ENCODE assay signal across 1 cellular context in the genomic region with DNA sequence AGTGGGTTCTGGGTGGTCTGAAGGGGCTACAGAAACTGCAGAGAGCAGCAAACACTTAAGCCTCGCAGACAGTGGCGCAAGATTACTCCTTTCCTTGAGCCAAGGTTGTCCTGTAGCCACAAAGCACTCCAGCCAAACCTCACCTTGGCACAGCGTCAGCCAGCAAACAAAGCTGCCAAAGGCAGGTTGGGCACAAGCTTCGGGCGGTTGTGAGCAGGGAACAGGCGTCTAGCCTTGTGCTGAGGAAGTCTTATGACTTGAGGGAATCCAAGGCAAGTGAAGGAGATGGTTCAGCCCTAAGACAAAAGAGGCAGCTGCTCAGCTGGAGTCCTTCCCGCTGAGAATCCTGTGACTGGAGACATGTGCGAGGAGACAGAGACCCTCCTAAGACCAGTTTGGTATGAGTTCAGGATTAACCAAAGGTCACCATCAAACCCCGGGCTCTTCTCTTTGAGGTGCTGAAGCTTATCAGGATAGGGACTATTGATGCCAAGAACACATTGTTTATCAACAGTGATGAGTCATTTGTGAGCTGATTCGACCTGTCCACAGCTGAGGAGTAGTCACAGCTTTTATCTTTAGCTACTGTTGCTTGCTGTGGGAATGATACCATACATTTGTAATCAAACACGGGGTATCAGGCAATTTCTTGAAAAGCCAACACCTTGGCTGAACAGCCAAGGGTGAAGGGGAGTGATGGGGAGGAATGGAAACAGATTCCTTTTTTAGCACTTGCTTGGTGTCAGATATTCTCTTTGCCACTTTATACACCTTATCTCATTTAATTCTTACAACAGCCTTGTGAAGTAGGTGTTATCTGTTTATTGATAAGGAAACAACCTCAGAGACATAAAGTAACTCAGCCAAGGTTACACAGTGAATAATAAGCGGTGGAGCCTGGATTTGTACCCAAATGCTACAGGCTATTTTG.
TF ChIP-seq lines count a peak whose summit lies in the region.

No MANE protein-coding gene starts in this region.

TF ChIP-seq in HepG2, 621 proteins besides CTCF, POLR2A, EP300 and RAD21 (continues in another document):
- TF ChIP-seq CBX5 (CRISPR knock-in tag; IDR thresholded peaks at IDR 0.05; ENCODE audit: borderline replicate concordance): no peak
- no peak for TF ChIP-seq ZNF12 (CRISPR knock-in tag; IDR thresholded peaks at IDR 0.05)
- TF ChIP-seq ZNF207 (IDR thresholded peaks at IDR 0.05; ENCODE audit: borderline replicate concordance): no peak
- TF ChIP-seq ZNF10 (CRISPR knock-in tag; IDR thresholded peaks at IDR 0.05; ENCODE audit: borderline replicate concordance, low read depth): no peak
- peak; percentile 60 for TF ChIP-seq FOXA3 (CRISPR knock-in tag; IDR thresholded peaks at IDR 0.05)
- TF ChIP-seq ZBTB38 (CRISPR knock-in tag; IDR thresholded peaks at IDR 0.05): peak; percentile 54; the same call in 1 of the 2 replicates
- TF ChIP-seq ZNF570 (CRISPR knock-in tag; IDR thresholded peaks at IDR 0.05; ENCODE audit: borderline replicate concordance): no peak
- no peak for TF ChIP-seq TAF1 (CRISPR knock-in tag; IDR thresholded peaks at IDR 0.05)
- TF ChIP-seq, protein P1, sequence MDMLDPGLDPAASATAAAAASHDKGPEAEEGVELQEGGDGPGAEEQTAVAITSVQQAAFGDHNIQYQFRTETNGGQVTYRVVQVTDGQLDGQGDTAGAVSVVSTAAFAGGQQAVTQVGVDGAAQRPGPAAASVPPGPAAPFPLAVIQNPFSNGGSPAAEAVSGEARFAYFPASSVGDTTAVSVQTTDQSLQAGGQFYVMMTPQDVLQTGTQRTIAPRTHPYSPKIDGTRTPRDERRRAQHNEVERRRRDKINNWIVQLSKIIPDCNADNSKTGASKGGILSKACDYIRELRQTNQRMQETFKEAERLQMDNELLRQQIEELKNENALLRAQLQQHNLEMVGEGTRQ (IDR thresholded peaks at IDR 0.05; ENCODE audit: low read depth, low read length): no peak
- TF ChIP-seq, protein P1 (CRISPR knock-in tag; IDR thresholded peaks at IDR 0.05; ENCODE audit: borderline replicate concordance): no peak
- TF ChIP-seq ZNF264 (CRISPR knock-in tag; IDR thresholded peaks at IDR 0.05): no peak
- no peak for TF ChIP-seq ZNF20 (CRISPR knock-in tag; IDR thresholded peaks at IDR 0.05)
- TF ChIP-seq, protein P2, sequence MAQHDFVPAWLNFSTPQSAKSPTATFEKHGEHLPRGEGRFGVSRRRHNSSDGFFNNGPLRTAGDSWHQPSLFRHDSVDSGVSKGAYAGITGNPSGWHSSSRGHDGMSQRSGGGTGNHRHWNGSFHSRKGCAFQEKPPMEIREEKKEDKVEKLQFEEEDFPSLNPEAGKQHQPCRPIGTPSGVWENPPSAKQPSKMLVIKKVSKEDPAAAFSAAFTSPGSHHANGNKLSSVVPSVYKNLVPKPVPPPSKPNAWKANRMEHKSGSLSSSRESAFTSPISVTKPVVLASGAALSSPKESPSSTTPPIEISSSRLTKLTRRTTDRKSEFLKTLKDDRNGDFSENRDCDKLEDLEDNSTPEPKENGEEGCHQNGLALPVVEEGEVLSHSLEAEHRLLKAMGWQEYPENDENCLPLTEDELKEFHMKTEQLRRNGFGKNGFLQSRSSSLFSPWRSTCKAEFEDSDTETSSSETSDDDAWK (CRISPR knock-in tag; IDR thresholded peaks at IDR 0.05): no peak
- peak; percentile 50; the same call in 1 of the 2 replicates for TF ChIP-seq TCF7 (IDR thresholded peaks at IDR 0.05; ENCODE audit: low read depth)
- TF ChIP-seq, protein P3, sequence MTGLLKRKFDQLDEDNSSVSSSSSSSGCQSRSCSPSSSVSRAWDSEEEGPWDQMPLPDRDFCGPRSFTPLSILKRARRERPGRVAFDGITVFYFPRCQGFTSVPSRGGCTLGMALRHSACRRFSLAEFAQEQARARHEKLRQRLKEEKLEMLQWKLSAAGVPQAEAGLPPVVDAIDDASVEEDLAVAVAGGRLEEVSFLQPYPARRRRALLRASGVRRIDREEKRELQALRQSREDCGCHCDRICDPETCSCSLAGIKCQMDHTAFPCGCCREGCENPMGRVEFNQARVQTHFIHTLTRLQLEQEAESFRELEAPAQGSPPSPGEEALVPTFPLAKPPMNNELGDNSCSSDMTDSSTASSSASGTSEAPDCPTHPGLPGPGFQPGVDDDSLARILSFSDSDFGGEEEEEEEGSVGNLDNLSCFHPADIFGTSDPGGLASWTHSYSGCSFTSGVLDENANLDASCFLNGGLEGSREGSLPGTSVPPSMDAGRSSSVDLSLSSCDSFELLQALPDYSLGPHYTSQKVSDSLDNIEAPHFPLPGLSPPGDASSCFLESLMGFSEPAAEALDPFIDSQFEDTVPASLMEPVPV (CRISPR knock-in tag; IDR thresholded peaks at IDR 0.05): no peak
- TF ChIP-seq MED1 (CRISPR knock-in tag; IDR thresholded peaks at IDR 0.05): no peak
- no peak for TF ChIP-seq MAFK (conservative IDR thresholded peaks at IDR 0.05 in 1 of 2, IDR thresholded peaks at IDR 0.05 in 1 of 2; ENCODE audit: low read length in 2 of 2)
- no peak for TF ChIP-seq ZNF143 (CRISPR knock-in tag; IDR thresholded peaks at IDR 0.05)
- TF ChIP-seq KMT2B (CRISPR knock-in tag; IDR thresholded peaks at IDR 0.05): peak; percentile 52; the same call in 1 of the 2 replicates
- TF ChIP-seq, protein P4, sequence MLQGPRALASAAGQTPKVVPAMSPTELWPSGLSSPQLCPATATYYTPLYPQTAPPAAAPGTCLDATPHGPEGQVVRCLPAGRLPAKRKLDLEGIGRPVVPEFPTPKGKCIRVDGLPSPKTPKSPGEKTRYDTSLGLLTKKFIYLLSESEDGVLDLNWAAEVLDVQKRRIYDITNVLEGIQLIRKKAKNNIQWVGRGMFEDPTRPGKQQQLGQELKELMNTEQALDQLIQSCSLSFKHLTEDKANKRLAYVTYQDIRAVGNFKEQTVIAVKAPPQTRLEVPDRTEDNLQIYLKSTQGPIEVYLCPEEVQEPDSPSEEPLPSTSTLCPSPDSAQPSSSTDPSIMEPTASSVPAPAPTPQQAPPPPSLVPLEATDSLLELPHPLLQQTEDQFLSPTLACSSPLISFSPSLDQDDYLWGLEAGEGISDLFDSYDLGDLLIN (CRISPR knock-in tag; IDR thresholded peaks at IDR 0.05; ENCODE audit: borderline replicate concordance): no peak
- peak; percentile 59; the same call in 1 of the 2 replicates for TF ChIP-seq FOXK1 (CRISPR knock-in tag; IDR thresholded peaks at IDR 0.05; ENCODE audit: borderline replicate concordance, low read depth)
- TF ChIP-seq GATAD2A (CRISPR knock-in tag; IDR thresholded peaks at IDR 0.05): peak; percentile 61; the same call in 1 of the 2 replicates
- TF ChIP-seq RARG (CRISPR knock-in tag; IDR thresholded peaks at IDR 0.05; ENCODE audit: low read depth): no peak
- TF ChIP-seq, protein P5, sequence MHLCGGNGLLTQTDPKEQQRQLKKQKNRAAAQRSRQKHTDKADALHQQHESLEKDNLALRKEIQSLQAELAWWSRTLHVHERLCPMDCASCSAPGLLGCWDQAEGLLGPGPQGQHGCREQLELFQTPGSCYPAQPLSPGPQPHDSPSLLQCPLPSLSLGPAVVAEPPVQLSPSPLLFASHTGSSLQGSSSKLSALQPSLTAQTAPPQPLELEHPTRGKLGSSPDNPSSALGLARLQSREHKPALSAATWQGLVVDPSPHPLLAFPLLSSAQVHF (CRISPR knock-in tag; IDR thresholded peaks at IDR 0.05): no peak
- no peak for TF ChIP-seq ZC3H4 (CRISPR knock-in tag; IDR thresholded peaks at IDR 0.05; ENCODE audit: borderline replicate concordance)
- TF ChIP-seq, protein P6, sequence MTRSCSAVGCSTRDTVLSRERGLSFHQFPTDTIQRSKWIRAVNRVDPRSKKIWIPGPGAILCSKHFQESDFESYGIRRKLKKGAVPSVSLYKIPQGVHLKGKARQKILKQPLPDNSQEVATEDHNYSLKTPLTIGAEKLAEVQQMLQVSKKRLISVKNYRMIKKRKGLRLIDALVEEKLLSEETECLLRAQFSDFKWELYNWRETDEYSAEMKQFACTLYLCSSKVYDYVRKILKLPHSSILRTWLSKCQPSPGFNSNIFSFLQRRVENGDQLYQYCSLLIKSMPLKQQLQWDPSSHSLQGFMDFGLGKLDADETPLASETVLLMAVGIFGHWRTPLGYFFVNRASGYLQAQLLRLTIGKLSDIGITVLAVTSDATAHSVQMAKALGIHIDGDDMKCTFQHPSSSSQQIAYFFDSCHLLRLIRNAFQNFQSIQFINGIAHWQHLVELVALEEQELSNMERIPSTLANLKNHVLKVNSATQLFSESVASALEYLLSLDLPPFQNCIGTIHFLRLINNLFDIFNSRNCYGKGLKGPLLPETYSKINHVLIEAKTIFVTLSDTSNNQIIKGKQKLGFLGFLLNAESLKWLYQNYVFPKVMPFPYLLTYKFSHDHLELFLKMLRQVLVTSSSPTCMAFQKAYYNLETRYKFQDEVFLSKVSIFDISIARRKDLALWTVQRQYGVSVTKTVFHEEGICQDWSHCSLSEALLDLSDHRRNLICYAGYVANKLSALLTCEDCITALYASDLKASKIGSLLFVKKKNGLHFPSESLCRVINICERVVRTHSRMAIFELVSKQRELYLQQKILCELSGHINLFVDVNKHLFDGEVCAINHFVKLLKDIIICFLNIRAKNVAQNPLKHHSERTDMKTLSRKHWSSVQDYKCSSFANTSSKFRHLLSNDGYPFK (CRISPR knock-in tag; IDR thresholded peaks at IDR 0.05; ENCODE audit: borderline replicate concordance): no peak
- TF ChIP-seq RFX1 (IDR thresholded peaks at IDR 0.05): no peak
- TF ChIP-seq, protein P7, sequence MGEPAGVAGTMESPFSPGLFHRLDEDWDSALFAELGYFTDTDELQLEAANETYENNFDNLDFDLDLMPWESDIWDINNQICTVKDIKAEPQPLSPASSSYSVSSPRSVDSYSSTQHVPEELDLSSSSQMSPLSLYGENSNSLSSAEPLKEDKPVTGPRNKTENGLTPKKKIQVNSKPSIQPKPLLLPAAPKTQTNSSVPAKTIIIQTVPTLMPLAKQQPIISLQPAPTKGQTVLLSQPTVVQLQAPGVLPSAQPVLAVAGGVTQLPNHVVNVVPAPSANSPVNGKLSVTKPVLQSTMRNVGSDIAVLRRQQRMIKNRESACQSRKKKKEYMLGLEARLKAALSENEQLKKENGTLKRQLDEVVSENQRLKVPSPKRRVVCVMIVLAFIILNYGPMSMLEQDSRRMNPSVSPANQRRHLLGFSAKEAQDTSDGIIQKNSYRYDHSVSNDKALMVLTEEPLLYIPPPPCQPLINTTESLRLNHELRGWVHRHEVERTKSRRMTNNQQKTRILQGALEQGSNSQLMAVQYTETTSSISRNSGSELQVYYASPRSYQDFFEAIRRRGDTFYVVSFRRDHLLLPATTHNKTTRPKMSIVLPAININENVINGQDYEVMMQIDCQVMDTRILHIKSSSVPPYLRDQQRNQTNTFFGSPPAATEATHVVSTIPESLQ (CRISPR knock-in tag; conservative IDR thresholded peaks at IDR 0.05): no peak
- TF ChIP-seq ZBTB1 (CRISPR knock-in tag; IDR thresholded peaks at IDR 0.05; ENCODE audit: borderline replicate concordance): no peak
- no peak for TF ChIP-seq ZNF263 (CRISPR knock-in tag; IDR thresholded peaks at IDR 0.05)
- no peak for TF ChIP-seq HNRNPUL1 (IDR thresholded peaks at IDR 0.05; ENCODE audit: low read depth, low read length)
- TF ChIP-seq, protein P8, sequence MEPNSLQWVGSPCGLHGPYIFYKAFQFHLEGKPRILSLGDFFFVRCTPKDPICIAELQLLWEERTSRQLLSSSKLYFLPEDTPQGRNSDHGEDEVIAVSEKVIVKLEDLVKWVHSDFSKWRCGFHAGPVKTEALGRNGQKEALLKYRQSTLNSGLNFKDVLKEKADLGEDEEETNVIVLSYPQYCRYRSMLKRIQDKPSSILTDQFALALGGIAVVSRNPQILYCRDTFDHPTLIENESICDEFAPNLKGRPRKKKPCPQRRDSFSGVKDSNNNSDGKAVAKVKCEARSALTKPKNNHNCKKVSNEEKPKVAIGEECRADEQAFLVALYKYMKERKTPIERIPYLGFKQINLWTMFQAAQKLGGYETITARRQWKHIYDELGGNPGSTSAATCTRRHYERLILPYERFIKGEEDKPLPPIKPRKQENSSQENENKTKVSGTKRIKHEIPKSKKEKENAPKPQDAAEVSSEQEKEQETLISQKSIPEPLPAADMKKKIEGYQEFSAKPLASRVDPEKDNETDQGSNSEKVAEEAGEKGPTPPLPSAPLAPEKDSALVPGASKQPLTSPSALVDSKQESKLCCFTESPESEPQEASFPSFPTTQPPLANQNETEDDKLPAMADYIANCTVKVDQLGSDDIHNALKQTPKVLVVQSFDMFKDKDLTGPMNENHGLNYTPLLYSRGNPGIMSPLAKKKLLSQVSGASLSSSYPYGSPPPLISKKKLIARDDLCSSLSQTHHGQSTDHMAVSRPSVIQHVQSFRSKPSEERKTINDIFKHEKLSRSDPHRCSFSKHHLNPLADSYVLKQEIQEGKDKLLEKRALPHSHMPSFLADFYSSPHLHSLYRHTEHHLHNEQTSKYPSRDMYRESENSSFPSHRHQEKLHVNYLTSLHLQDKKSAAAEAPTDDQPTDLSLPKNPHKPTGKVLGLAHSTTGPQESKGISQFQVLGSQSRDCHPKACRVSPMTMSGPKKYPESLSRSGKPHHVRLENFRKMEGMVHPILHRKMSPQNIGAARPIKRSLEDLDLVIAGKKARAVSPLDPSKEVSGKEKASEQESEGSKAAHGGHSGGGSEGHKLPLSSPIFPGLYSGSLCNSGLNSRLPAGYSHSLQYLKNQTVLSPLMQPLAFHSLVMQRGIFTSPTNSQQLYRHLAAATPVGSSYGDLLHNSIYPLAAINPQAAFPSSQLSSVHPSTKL (CRISPR knock-in tag; IDR thresholded peaks at IDR 0.05): peak; percentile 64
- no peak for TF ChIP-seq RCOR2 (CRISPR knock-in tag; IDR thresholded peaks at IDR 0.05)
- no peak for TF ChIP-seq ZNF256 (CRISPR knock-in tag; conservative IDR thresholded peaks at IDR 0.05)
- TF ChIP-seq SMYD3 (CRISPR knock-in tag; IDR thresholded peaks at IDR 0.05): no peak
- TF ChIP-seq ZNF660 (CRISPR knock-in tag; IDR thresholded peaks at IDR 0.05; ENCODE audit: borderline replicate concordance, low read depth): no peak
- no peak for TF ChIP-seq ZNF24 (IDR thresholded peaks at IDR 0.05)
- TF ChIP-seq ZFP36L1 (CRISPR knock-in tag; IDR thresholded peaks at IDR 0.05): no peak
- 0 out of 2 replicates have a peak, but pooled peaks have one; percentile 27 for TF ChIP-seq ZNF468 (CRISPR knock-in tag; IDR thresholded peaks at IDR 0.05)
- TF ChIP-seq HNRNPH1 (optimal IDR thresholded peaks at IDR 0.05; ENCODE audit: low read depth, low read length): no peak
- TF ChIP-seq, protein P9, sequence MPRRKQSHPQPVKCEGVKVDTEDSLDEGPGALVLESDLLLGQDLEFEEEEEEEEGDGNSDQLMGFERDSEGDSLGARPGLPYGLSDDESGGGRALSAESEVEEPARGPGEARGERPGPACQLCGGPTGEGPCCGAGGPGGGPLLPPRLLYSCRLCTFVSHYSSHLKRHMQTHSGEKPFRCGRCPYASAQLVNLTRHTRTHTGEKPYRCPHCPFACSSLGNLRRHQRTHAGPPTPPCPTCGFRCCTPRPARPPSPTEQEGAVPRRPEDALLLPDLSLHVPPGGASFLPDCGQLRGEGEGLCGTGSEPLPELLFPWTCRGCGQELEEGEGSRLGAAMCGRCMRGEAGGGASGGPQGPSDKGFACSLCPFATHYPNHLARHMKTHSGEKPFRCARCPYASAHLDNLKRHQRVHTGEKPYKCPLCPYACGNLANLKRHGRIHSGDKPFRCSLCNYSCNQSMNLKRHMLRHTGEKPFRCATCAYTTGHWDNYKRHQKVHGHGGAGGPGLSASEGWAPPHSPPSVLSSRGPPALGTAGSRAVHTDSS (CRISPR knock-in tag; conservative IDR thresholded peaks at IDR 0.05): no peak
- TF ChIP-seq SOX6 (IDR thresholded peaks at IDR 0.05): no peak
- peak; percentile 13; the same call in 1 of the 2 replicates for TF ChIP-seq SOX6 (CRISPR knock-in tag; IDR thresholded peaks at IDR 0.05)
